In the genomic region with DNA sequence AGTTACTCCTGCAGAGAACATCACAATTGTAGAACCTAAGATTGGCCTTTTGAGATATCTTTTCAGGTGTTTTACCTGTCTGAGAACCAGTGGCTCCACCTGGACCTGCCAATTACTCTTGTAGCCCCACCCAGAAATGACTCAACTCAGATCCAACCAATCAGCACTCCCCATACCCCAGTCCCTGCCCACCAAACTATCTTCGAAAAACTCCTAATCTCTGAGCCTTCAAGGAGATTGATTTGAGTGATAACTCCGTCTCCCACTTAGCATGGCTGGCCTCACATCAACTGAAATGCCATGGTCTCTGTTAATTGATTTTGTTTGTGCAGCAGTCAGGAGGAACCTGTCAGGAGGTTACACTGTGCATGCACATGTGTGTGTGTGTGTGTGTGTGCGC, we compare ENCODE assay signal across 16 cellular contexts.
"Had no signal": no experiment of that assay in that cellular context is flagged by ENCODE, and none has a peak within 500 bp of the region (broad histone marks: within the 10 kb centered on the region; RNA-seq: fewer than 3 reads in every experiment).

No MANE protein-coding gene starts in this region.

- H3K4me3 ChIP-seq: coronary artery, esophagus squamous epithelium, left lung, thyroid gland had no signal

- ATAC-seq: left lung; naive thymus-derived CD8-positive, alpha-beta T cell; stimulated activated memory B cell treated with anti-CD40 and anti-IgM and Interleukin-4, amounts not matched to agents 10 μg/mL and 1 μg/mL and 100 μg/mL, for 72 hours had no signal

- H3K4me3 Mint-ChIP-seq: activated CD4-positive, alpha-beta T cell treated with anti-CD3 and anti-CD28 coated beads, Interleukin-2, amount 10 ng/mL, durations not matched to agents 24 days and 14 days; activated naive CD8-positive, alpha-beta T cell treated with anti-CD3 and anti-CD28 coated beads, Interleukin-2, amount 10 ng/mL, durations not matched to agents 7 days and 5 days; central memory CD8-positive, alpha-beta T cell; naive thymus-derived CD8-positive, alpha-beta T cell; stimulated activated memory B cell treated with anti-CD40 and anti-IgM and Interleukin-4, amounts not matched to agents 10 μg/mL and 1 μg/mL and 100 μg/mL, for 72 hours had no signal

- H3K27ac ChIP-seq: brain microvascular endothelial cell, coronary artery, esophagus squamous epithelium, left lung, neutrophil, parathyroid adenoma, thyroid gland had no signal

- H3K9ac ChIP-seq: parathyroid adenoma had no signal

- H3K27me3 ChIP-seq: brain microvascular endothelial cell, left lung, thyroid gland had no signal

- H3K79me2 ChIP-seq: parathyroid adenoma had no signal

- H3K4me1 Mint-ChIP-seq: activated CD4-positive, alpha-beta T cell treated with anti-CD3 and anti-CD28 coated beads, Interleukin-2, amount 10 ng/mL, durations not matched to agents 24 days and 14 days; central memory CD8-positive, alpha-beta T cell; stimulated activated memory B cell treated with anti-CD40 and anti-IgM and Interleukin-4, amounts not matched to agents 10 μg/mL and 1 μg/mL and 100 μg/mL, for 72 hours had no signal

- H3K9me3 Mint-ChIP-seq: activated CD4-positive, alpha-beta T cell treated with anti-CD3 and anti-CD28 coated beads, Interleukin-2, amount 10 ng/mL, durations not matched to agents 24 days and 14 days; activated naive CD8-positive, alpha-beta T cell treated with anti-CD3 and anti-CD28 coated beads, Interleukin-2, amount 10 ng/mL, durations not matched to agents 7 days and 5 days; stimulated activated memory B cell treated with anti-CD40 and anti-IgM and Interleukin-4, amounts not matched to agents 10 μg/mL and 1 μg/mL and 100 μg/mL, for 72 hours had no signal

- H2AFZ ChIP-seq: parathyroid adenoma had no signal

- H3K36me3 Mint-ChIP-seq: naive thymus-derived CD8-positive, alpha-beta T cell; stimulated activated memory B cell treated with anti-CD40 and anti-IgM and Interleukin-4, amounts not matched to agents 10 μg/mL and 1 μg/mL and 100 μg/mL, for 72 hours had no signal

- H3K36me3 ChIP-seq: brain microvascular endothelial cell, esophagus squamous epithelium, left lung, neutrophil, thyroid gland had no signal

- DNase-seq: activated CD4-positive, alpha-beta T cell treated with anti-CD3 and anti-CD28 coated beads, Interleukin-2, amount 10 ng/mL, durations not matched to agents 24 days and 14 days; activated CD4-positive, CD25-positive, alpha-beta regulatory T cell; activated CD8-positive, alpha-beta memory T cell treated with anti-CD3 and anti-CD28 coated beads for 24 hours; activated naive CD8-positive, alpha-beta T cell treated with anti-CD3 and anti-CD28 coated beads, Interleukin-2, amount 10 ng/mL, durations not matched to agents 7 days and 5 days; anterior cingulate cortex; brain microvascular endothelial cell; esophagus squamous epithelium; hypothalamus; left lung; naive thymus-derived CD8-positive, alpha-beta T cell; thyroid gland had no signal

- H3K4me1 ChIP-seq: esophagus squamous epithelium, left lung, parathyroid adenoma had no signal

- H3K9me3 ChIP-seq: esophagus squamous epithelium, left lung, neutrophil, thyroid gland had no signal

- H3K27ac Mint-ChIP-seq: activated CD4-positive, alpha-beta T cell treated with anti-CD3 and anti-CD28 coated beads, Interleukin-2, amount 10 ng/mL, durations not matched to agents 24 days and 14 days; activated naive CD8-positive, alpha-beta T cell treated with anti-CD3 and anti-CD28 coated beads, Interleukin-2, amount 10 ng/mL, durations not matched to agents 7 days and 5 days; naive thymus-derived CD8-positive, alpha-beta T cell; stimulated activated memory B cell treated with anti-CD40 and anti-IgM and Interleukin-4, amounts not matched to agents 10 μg/mL and 1 μg/mL and 100 μg/mL, for 72 hours had no signal
